In genomic region chr13:45055902-45056648, GRCh38 we compare ENCODE assay signal across 8 cellular contexts.
A peak's percentile ranks its signal among the peaks of the same experiment; 100 is the strongest.
DNase-seq lines count a peak whose midpoint lies in the region; ATAC-seq and TF ChIP-seq lines count a peak whose summit lies in the region.

No MANE protein-coding gene starts in this region.

- H3K4me3 Mint-ChIP-seq in activated CD4-positive, alpha-beta T cell treated with anti-CD3 and anti-CD28 coated beads for 36 hours: no peak overlapping the region
- peak overlapping the region; percentile 38 for H3K4me3 Mint-ChIP-seq in stimulated activated naive CD8-positive, alpha-beta T cell treated with anti-CD3 and anti-CD28 coated beads, Interleukin-15, Interleukin-2, amounts not matched to agents 100 ng/mL and 50 ng/mL, for 24 hours

- H3K27me3 Mint-ChIP-seq in activated CD4-positive, alpha-beta T cell treated with anti-CD3 and anti-CD28 coated beads for 36 hours: peaks cover 36% of the 10 kb centered on the region
- peaks cover 52% of the 10 kb centered on the region for H3K27me3 Mint-ChIP-seq in stimulated activated naive CD8-positive, alpha-beta T cell treated with anti-CD3 and anti-CD28 coated beads, Interleukin-15, Interleukin-2, amounts not matched to agents 100 ng/mL and 50 ng/mL, for 24 hours

- DNase-seq in activated CD4-positive, alpha-beta T cell treated with anti-CD3 and anti-CD28 coated beads for 36 hours: peak; percentile 40
- no peak for DNase-seq in activated CD4-positive, alpha-beta T cell treated with anti-CD3 and anti-CD28 coated beads for 1 hour
- DNase-seq in fibroblast of the aortic adventitia (ENCODE audit: low read depth) (peak; percentile 95), HEK293T (ENCODE audit: extremely low spot score) (no peak)

- intact Hi-C loops in activated CD4-positive, alpha-beta T cell treated with anti-CD3 and anti-CD28 coated beads for 36 hours (cut with DNase I, micrococcal nuclease): loop anchor here (1.0 kb wide), 3 partner anchors 63 to 311 kb away; no protein-coding TSS in a partner anchor

- POLR2A ChIA-PET in activated CD4-positive, alpha-beta T cell treated with anti-CD3 and anti-CD28 coated beads for 36 hours (lab: Charles Lee): no interaction called here
- POLR2A ChIA-PET in HEK293T (lab: Yijun Ruan, JAX): interaction anchor here (1.2 kb wide), 1 partner anchor 10 kb away, joined by 3 read pairs; no protein-coding TSS in a partner anchor

- ATAC-seq in activated CD4-positive, alpha-beta T cell treated with anti-CD3 and anti-CD28 coated beads for 36 hours: peak; percentile 62
- ATAC-seq in SK-N-SH treated with all-trans-retinoic acid at 6 μM for 48 hours: peak; percentile 58
- ATAC-seq in GM21528 (IDR thresholded peaks at IDR 0.05; ENCODE audit: low FRiP score, unreplicated experiment): no peak
- ATAC-seq in HG03354 (IDR thresholded peaks at IDR 0.05; ENCODE audit: poor library complexity, severe bottlenecking, unreplicated experiment): no peak

- H3K9me3 Mint-ChIP-seq in activated CD4-positive, alpha-beta T cell treated with anti-CD3 and anti-CD28 coated beads for 36 hours (ENCODE audit: low read depth): no peaks in the 10 kb centered on the region
- H3K9me3 Mint-ChIP-seq in stimulated activated naive CD8-positive, alpha-beta T cell treated with anti-CD3 and anti-CD28 coated beads, Interleukin-15, Interleukin-2, amounts not matched to agents 100 ng/mL and 50 ng/mL, for 24 hours: no peaks in the 10 kb centered on the region

- peak overlapping the region; percentile 6 for H3K4me3 ChIP-seq in fibroblast of the aortic adventitia (ENCODE audit: low read depth, low read length)

- no peak overlapping the region for H3K27ac Mint-ChIP-seq in activated CD4-positive, alpha-beta T cell treated with anti-CD3 and anti-CD28 coated beads for 36 hours
- peak overlapping the region; percentile 38 for H3K27ac Mint-ChIP-seq in stimulated activated naive CD8-positive, alpha-beta T cell treated with anti-CD3 and anti-CD28 coated beads, Interleukin-15, Interleukin-2, amounts not matched to agents 100 ng/mL and 50 ng/mL, for 24 hours

- H3K36me3 Mint-ChIP-seq in activated CD4-positive, alpha-beta T cell treated with anti-CD3 and anti-CD28 coated beads for 36 hours (ENCODE audit: low read depth): no peaks in the 10 kb centered on the region
- H3K36me3 Mint-ChIP-seq in stimulated activated naive CD8-positive, alpha-beta T cell treated with anti-CD3 and anti-CD28 coated beads, Interleukin-15, Interleukin-2, amounts not matched to agents 100 ng/mL and 50 ng/mL, for 24 hours (ENCODE audit: low read depth): no peaks in the 10 kb centered on the region

- TF ChIP-seq CTCF in fibroblast of the aortic adventitia (IDR thresholded peaks at IDR 0.05; ENCODE audit: insufficient read depth, low read length): no peak

- CTCF ChIA-PET in activated CD4-positive, alpha-beta T cell treated with anti-CD3 and anti-CD28 coated beads for 36 hours (lab: Charles Lee): interaction anchor here (0.6 to 2.3 kb wide), 4 partner anchors 9 to 791 kb away, joined by 3 to 18 read pairs (median 6); no protein-coding TSS in a partner anchor
- CTCF ChIA-PET in HEK293T (lab: Yijun Ruan, JAX): no interaction called here

- H3K4me1 Mint-ChIP-seq in activated CD4-positive, alpha-beta T cell treated with anti-CD3 and anti-CD28 coated beads for 36 hours: peaks cover 28% of the 10 kb centered on the region
- H3K4me1 Mint-ChIP-seq in stimulated activated naive CD8-positive, alpha-beta T cell treated with anti-CD3 and anti-CD28 coated beads, Interleukin-15, Interleukin-2, amounts not matched to agents 100 ng/mL and 50 ng/mL, for 24 hours (ENCODE audit: low read depth): peaks cover 39% of the 10 kb centered on the region

TF ChIP-seq in SK-N-SH treated with all-trans-retinoic acid at 6 μM for 48 hours, 23 proteins besides CTCF, POLR2A, EP300 and RAD21 (continues in another document):
- no peak for TF ChIP-seq ZFP3 (CRISPR knock-in tag; IDR thresholded peaks at IDR 0.05)
- no peak for TF ChIP-seq ZNF565 (CRISPR knock-in tag; conservative IDR thresholded peaks at IDR 0.05; ENCODE audit: low read depth)
- no peak for TF ChIP-seq SNAI2 (CRISPR knock-in tag; IDR thresholded peaks at IDR 0.05)
- no peak for TF ChIP-seq CSDC2 (CRISPR knock-in tag; IDR thresholded peaks at IDR 0.05)
- no peak for TF ChIP-seq TSHZ2 (CRISPR knock-in tag; IDR thresholded peaks at IDR 0.05)
- no peak for TF ChIP-seq ESRRG (CRISPR knock-in tag; IDR thresholded peaks at IDR 0.05)
- no peak for TF ChIP-seq OSR1 (CRISPR knock-in tag; IDR thresholded peaks at IDR 0.05)
- no peak for TF ChIP-seq CREB5 (CRISPR knock-in tag; IDR thresholded peaks at IDR 0.05; ENCODE audit: low read depth)

TF ChIP-seq in HEK293T, 16 proteins besides CTCF, POLR2A, EP300 and RAD21:
- TF ChIP-seq LEF1 (IDR thresholded peaks at IDR 0.05; ENCODE audit: borderline replicate concordance) (no peak), FOXA1 (IDR thresholded peaks at IDR 0.05) (no peak), SUZ12 (IDR thresholded peaks at IDR 0.05) (no peak), L3MBTL2 (conservative IDR thresholded peaks at IDR 0.05) (no peak)

Comparison
In these comparisons a context has a peak if more than half of its experiments do, and no peak if none do; other contexts are left out.
1. DNase-seq: peak in activated CD4-positive, alpha-beta T cell treated with anti-CD3 and anti-CD28 coated beads for 36 hours (single experiment) and fibroblast of the aortic adventitia (single experiment); none in activated CD4-positive, alpha-beta T cell treated with anti-CD3 and anti-CD28 coated beads for 1 hour (single experiment) and HEK293T (single experiment).
2. ATAC-seq: peak in activated CD4-positive, alpha-beta T cell treated with anti-CD3 and anti-CD28 coated beads for 36 hours (single experiment) and SK-N-SH treated with all-trans-retinoic acid at 6 μM for 48 hours (single experiment); none in GM21528 (single experiment) and HG03354 (single experiment).